8 cellular contexts compared by ENCODE assay signal in the genomic region with DNA sequence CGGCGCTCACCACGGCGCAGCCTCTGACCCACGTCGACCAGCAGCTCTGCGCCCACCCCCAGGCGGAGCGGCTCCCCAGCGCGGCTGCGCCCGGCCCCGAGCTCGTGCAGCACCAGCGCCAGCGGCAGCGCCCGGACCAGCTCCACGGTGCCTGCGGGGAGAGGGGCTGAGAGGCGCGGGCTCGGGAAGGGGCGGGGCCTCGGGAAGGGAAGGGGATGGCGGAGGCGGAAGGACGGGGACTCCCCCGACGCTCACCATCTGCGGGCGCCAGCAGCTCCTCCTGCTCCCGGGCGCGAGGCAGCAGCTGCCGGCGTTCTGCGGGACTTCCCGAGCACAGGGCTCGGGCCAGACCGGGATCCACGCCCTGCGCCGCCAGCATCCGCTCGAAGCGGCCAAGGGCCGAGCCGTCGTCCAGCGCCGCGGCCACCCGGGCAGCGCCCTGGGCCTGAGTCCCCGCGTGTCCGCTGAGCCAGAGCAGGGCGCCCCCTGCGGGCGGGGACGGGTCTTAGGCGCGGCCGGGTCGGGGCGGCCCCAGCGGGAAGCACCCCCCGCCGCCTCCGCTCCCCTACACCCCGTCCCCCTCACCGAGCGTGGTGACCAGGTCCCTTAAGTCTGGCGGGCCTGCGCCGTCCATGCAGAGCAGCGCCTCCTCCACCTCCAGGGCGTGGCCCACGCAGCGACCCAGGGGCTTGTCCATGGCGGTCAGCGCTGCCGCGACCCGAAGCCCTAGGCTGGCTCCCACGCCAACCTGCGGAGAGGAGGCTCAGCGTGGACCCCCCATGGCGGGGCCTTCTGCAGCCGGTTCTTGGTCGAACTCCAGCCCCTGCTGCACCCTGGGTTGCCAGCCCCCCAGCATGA. TPM values are rescaled to one million over a fixed set of nuclear protein-coding genes. Genes with fewer than 3 reads are reported as not detected.
DNase-seq lines count a peak whose midpoint lies in the region; ATAC-seq and TF ChIP-seq lines count a peak whose summit lies in the region.

No MANE protein-coding gene starts in this region.

- TF ChIP-seq CTCF in neutrophil (IDR thresholded peaks at IDR 0.05) (peak; percentile 83), thoracic aorta (IDR thresholded peaks at IDR 0.05) (peak; percentile 68)

- peak; percentile 27 for ATAC-seq in GM21390 (IDR thresholded peaks at IDR 0.05; ENCODE audit: unreplicated experiment)
- ATAC-seq in thoracic aorta (ENCODE audit: insufficient number of reproducible peaks, low FRiP score, low read depth): peak; percentile 21

- H3K27me3 ChIP-seq in HUES64 (ENCODE audit: insufficient read depth, low read length) (peaks cover 49% of the 10 kb centered on the region), neutrophil (no peaks in the 10 kb centered on the region), thoracic aorta (replicated peaks; ENCODE audit: insufficient read depth) (peaks cover 2% of the 10 kb centered on the region)

- peak overlapping the region; percentile 79 for H3K4me3 ChIP-seq in HUES64 (ENCODE audit: low read length)
- peak overlapping the region; percentile 81 to 98 for H3K4me3 ChIP-seq in neutrophil (ENCODE audit: low read depth in 1 of 2, low read length in 1 of 2)
- H3K4me3 ChIP-seq in thoracic aorta: peak overlapping the region; percentile 75

- peaks cover 22% of the 10 kb centered on the region for H3K36me3 ChIP-seq in HUES64 (ENCODE audit: insufficient read depth, low read length)
- H3K36me3 ChIP-seq in neutrophil: peaks cover 46% of the 10 kb centered on the region
- H3K36me3 ChIP-seq in thoracic aorta: peaks cover 26% of the 10 kb centered on the region

- no peaks in the 10 kb centered on the region for H3K9me3 ChIP-seq in HUES64 (ENCODE audit: insufficient read depth, low read depth, low read length)
- H3K9me3 ChIP-seq in neutrophil: no peaks in the 10 kb centered on the region
- no peaks in the 10 kb centered on the region for H3K9me3 ChIP-seq in thoracic aorta

- H3K27ac ChIP-seq in HUES64 (ENCODE audit: low read depth, low read length) (peak overlapping the region; percentile 92; the same call in 1 of the 2 replicates), neutrophil (peak overlapping the region; percentile 98), thoracic aorta (peak overlapping the region; percentile 69 to 75)

- under 1% methylated on average over 93 of the region's 93 CpGs for WGBS in HUES64

- H3K4me1 ChIP-seq in HUES64 (ENCODE audit: insufficient read depth, low read length) (no peaks in the 10 kb centered on the region; the same call in 1 of the 2 replicates), neutrophil (ENCODE audit: control insufficient read depth in 1 of 2, insufficient read depth in 1 of 2, low read depth in 1 of 2, low read length in 1 of 2) (peaks cover 44 to 49% of the 10 kb centered on the region in 2 experiments), thoracic aorta (ENCODE audit: control insufficient read depth in 1 of 2, low read depth in 2 of 2) (peaks cover 21 to 39% of the 10 kb centered on the region in 2 donors)

- DNase-seq in DMS153 (lab: John Stamatoyannopoulos, UW): peak; percentile 55
- peak; percentile 59 to 80 for DNase-seq in SHP77 (lab: John Stamatoyannopoulos, UW)
- peak; percentile 65 for DNase-seq in activated gamma-delta T cell treated with anti-CD3 and anti-CD28 coated beads, Interleukin-2, amount 50 U/mL, for 16 hours (ENCODE audit: low read depth)
- DNase-seq in foreskin melanocyte: peak; percentile 67
- DNase-seq in thoracic aorta (ENCODE audit: low spot score): no peak

- peak overlapping the region; percentile 77 for H3K9ac ChIP-seq in HUES64 (ENCODE audit: low read depth, low read length)

RNA-seq across cellular contexts. Expression of a gene that starts 0.8 kb away (rescaled TPM):
- 0.50 TPM for polyA plus RNA-seq in HUES64 (2013, experiment 1 of 2)
- polyA plus RNA-seq in HUES64 (2013, experiment 2 of 2): not detected
- 1 to 10 TPM; 3.5 to 4.5 TPM for total RNA-seq in thoracic aorta

RNA-seq across cellular contexts. Expression of a gene that starts 3.6 kb away (rescaled TPM):
- 0.30 TPM for polyA plus RNA-seq in HUES64 (2013, experiment 1 of 2)
- polyA plus RNA-seq in HUES64 (2013, experiment 2 of 2): 0.76 TPM
- total RNA-seq in thoracic aorta: 10 to 100 TPM; 90.4 to 95.7 TPM

RNA-seq across cellular contexts. Expression of a gene that starts 18.2 kb away (rescaled TPM):
- polyA plus RNA-seq in HUES64 (2013, experiment 1 of 2): 42.2 TPM
- 35.4 TPM for polyA plus RNA-seq in HUES64 (2013, experiment 2 of 2)
- 10 to 100 TPM; 40.8 to 50.4 TPM for total RNA-seq in thoracic aorta

RNA-seq across cellular contexts. Expression of a gene that starts 18.7 kb away (rescaled TPM):
- polyA plus RNA-seq in HUES64 (2013, experiment 1 of 2): 26.5 TPM
- 23.5 TPM for polyA plus RNA-seq in HUES64 (2013, experiment 2 of 2)
- 10 to 100 TPM; 61.9 to 87.6 TPM for total RNA-seq in thoracic aorta

RNA-seq across cellular contexts. Expression of a gene that starts 19.5 kb away (rescaled TPM):
- polyA plus RNA-seq in HUES64 (2013, experiment 1 of 2): not detected
- polyA plus RNA-seq in HUES64 (2013, experiment 2 of 2): not detected
- not detected for total RNA-seq in thoracic aorta
